In the genomic region with DNA sequence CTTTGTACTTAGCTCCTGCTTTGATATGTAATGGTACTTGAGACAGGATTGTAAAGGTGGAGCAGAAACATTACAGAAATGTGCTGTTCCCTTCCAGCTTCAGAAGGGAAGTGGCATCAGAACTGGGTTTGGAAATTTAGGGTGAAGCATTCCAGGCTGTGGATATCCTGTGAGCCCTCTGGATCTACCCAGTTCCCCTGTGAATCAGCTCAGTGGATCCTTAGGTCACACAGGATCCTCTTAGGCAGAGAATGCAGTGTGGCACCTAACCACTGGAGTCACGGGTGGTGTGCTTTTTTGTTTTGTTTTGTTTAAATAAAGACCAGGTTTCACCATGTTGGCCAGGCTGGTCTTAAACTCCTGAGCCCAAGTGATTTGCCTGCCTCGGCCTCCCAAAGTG, we compare ENCODE assay signal across 19 cellular contexts.
DNase-seq lines count a peak whose midpoint lies in the region; ATAC-seq, FAIRE-seq and TF ChIP-seq lines count a peak whose summit lies in the region.
"Had no signal": no experiment of that assay in that cellular context is flagged by ENCODE, and none has a peak within 500 bp of the region (broad histone marks: within the 10 kb centered on the region; RNA-seq: fewer than 3 reads in every experiment).

No MANE protein-coding gene starts in this region.

- POLR2A ChIA-PET in WTC11 (lab: Charles Lee): interaction anchor here (1.3 kb wide), 1 partner anchor 17 kb away, joined by 3 read pairs; no protein-coding TSS in a partner anchor

- no peak overlapping the region for H3K4me3 Mint-ChIP-seq in WTC11
- peak overlapping the region; percentile 20 for H3K4me3 Mint-ChIP-seq in neural crest cell
- H3K4me3 Mint-ChIP-seq: CD4-positive, alpha-beta T cell had no signal

- H3K4me1 Mint-ChIP-seq in WTC11 (peaks cover 84% of the 10 kb centered on the region), neural crest cell (peaks cover 52% of the 10 kb centered on the region)

- TF ChIP-seq CTCF in WTC11 (IDR thresholded peaks at IDR 0.05): no peak
- TF ChIP-seq CTCF in neural crest cell (conservative IDR thresholded peaks at IDR 0.05): no peak

- peaks cover 43% of the 10 kb centered on the region for H3K4me1 ChIP-seq in HUES48 (ENCODE audit: control insufficient read depth, insufficient read depth, low read length)
- H3K4me1 ChIP-seq: SJSA1 had no signal

- H3K9me3 Mint-ChIP-seq in WTC11: no peaks in the 10 kb centered on the region
- no peaks in the 10 kb centered on the region for H3K9me3 Mint-ChIP-seq in neural crest cell
- H3K9me3 Mint-ChIP-seq: CD4-positive, alpha-beta T cell had no signal

- H3K9me3 ChIP-seq in HUES48 (ENCODE audit: control insufficient read depth, insufficient read depth, low read length): no peaks in the 10 kb centered on the region
- H3K9me3 ChIP-seq: SJSA1 had no signal

- H3K36me3 Mint-ChIP-seq in WTC11 (peaks cover 64% of the 10 kb centered on the region), neural crest cell (ENCODE audit: low read depth) (peaks cover 19% of the 10 kb centered on the region)

- ATAC-seq in WTC11 (no peak), SK-N-SH treated with all-trans-retinoic acid at 6 μM for 48 hours (no peak)
- ATAC-seq: K562, Right ventricle myocardium inferior had no signal

- H3K9ac ChIP-seq in HUES48 (ENCODE audit: low read depth, low read length): no peak overlapping the region

- CTCF ChIA-PET in WTC11 (lab: Charles Lee): interaction anchor here (1.0 kb wide), 1 partner anchor 10 kb away, joined by 4 read pairs; no protein-coding TSS in a partner anchor

- DNase-seq in GM12891 (ENCODE audit: insufficient read length, low spot score) (no peak), WTC11 (ENCODE audit: low spot score) (no peak), neural crest cell (ENCODE audit: low read depth, low spot score) (no peak), EL (no peak), NCI-H748 treated with DMSO at 0.1 percent for 48 hours (lab: John Stamatoyannopoulos, UW) (no peak)
- DNase-seq: CD4-positive, alpha-beta T cell; COR-L47; DMS 273 treated with DMSO at 0.1 percent for 48 hours; DMS79 treated with DMSO at 0.1 percent for 48 hours; NCI-H1092 treated with DMSO at 0.1 percent for 48 hours; NCI-H1436 treated with DMSO at 0.1 percent for 48 hours; NCI-H1930; NCI-H524 treated with DMSO at 0.1 percent for 48 hours had no signal

- H3K36me3 ChIP-seq in HUES48 (ENCODE audit: control insufficient read depth, insufficient read depth, low read length): peaks cover 98% of the 10 kb centered on the region
- H3K36me3 ChIP-seq: SJSA1 had no signal

- H3K27ac ChIP-seq in HUES48 (ENCODE audit: low read depth, low read length): peak overlapping the region; percentile 43
- H3K27ac ChIP-seq: SJSA1 had no signal

- TF ChIP-seq POLR2A in GM12891 (IDR thresholded peaks at IDR 0.05; ENCODE audit: low read depth, low read length): no peak

- FAIRE-seq in GM12891 (lab: Jason Lieb, UNC): peak; percentile 20
- FAIRE-seq: H54 had no signal

- H3K4me3 ChIP-seq in HUES48 (ENCODE audit: low read depth, low read length): no peak overlapping the region
- H3K4me3 ChIP-seq: K562, SJSA1 had no signal

- H3K27me3 ChIP-seq in HUES48 (ENCODE audit: control insufficient read depth, insufficient read depth, low read length): no peaks in the 10 kb centered on the region
- H3K27me3 ChIP-seq: SJSA1 had no signal

- H3K27ac Mint-ChIP-seq in WTC11: peak overlapping the region; percentile 58
- no peak overlapping the region for H3K27ac Mint-ChIP-seq in neural crest cell (ENCODE audit: unreplicated experiment)
- H3K27ac Mint-ChIP-seq: CD4-positive, alpha-beta T cell had no signal

- H3K27me3 Mint-ChIP-seq in WTC11 (ENCODE audit: low read depth) (no peaks in the 10 kb centered on the region), neural crest cell (ENCODE audit: low read depth) (no peaks in the 10 kb centered on the region)
- H3K27me3 Mint-ChIP-seq: CD4-positive, alpha-beta T cell had no signal

TF ChIP-seq in GM12891, 5 proteins besides CTCF, POLR2A, EP300 and RAD21:
- TF ChIP-seq PAX5 (IDR thresholded peaks at IDR 0.05; ENCODE audit: insufficient read depth, low read length, severe bottlenecking): no peak
- TF ChIP-seq SPI1 (IDR thresholded peaks at IDR 0.05; ENCODE audit: low read depth, low read length): no peak
- no peak for TF ChIP-seq TAF1 (IDR thresholded peaks at IDR 0.05; ENCODE audit: low read depth, low read length)
- TF ChIP-seq POU2F2 (IDR thresholded peaks at IDR 0.05; ENCODE audit: low read depth, low read length): no peak
- TF ChIP-seq POLR2AphosphoS5 (IDR thresholded peaks at IDR 0.05; ENCODE audit: low read depth, low read length): no peak
TF ChIP-seq in GM12891: peak in this region for 0.

TF ChIP-seq in WTC11, 78 proteins besides CTCF, POLR2A, EP300 and RAD21 (continues in another document):
- no peak for TF ChIP-seq ETV6 (CRISPR knock-in tag; IDR thresholded peaks at IDR 0.05)
- TF ChIP-seq ZNF512 (CRISPR knock-in tag; IDR thresholded peaks at IDR 0.05; ENCODE audit: borderline replicate concordance): no peak
- TF ChIP-seq JUN (CRISPR knock-in tag; IDR thresholded peaks at IDR 0.05): no peak
- TF ChIP-seq ATF6 (CRISPR knock-in tag; IDR thresholded peaks at IDR 0.05): no peak
- no peak for TF ChIP-seq PRRX2 (CRISPR knock-in tag; IDR thresholded peaks at IDR 0.05)
- TF ChIP-seq FOXK1 (CRISPR knock-in tag; IDR thresholded peaks at IDR 0.05): no peak

TF ChIP-seq in SK-N-SH treated with all-trans-retinoic acid at 6 μM for 48 hours, 23 proteins besides CTCF, POLR2A, EP300 and RAD21:
- TF ChIP-seq POU6F1 (CRISPR knock-in tag; IDR thresholded peaks at IDR 0.05; ENCODE audit: borderline replicate concordance, low read depth): no peak
- TF ChIP-seq TOX (CRISPR knock-in tag; IDR thresholded peaks at IDR 0.05; ENCODE audit: borderline replicate concordance): no peak
- no peak for TF ChIP-seq ZNF70 (CRISPR knock-in tag; IDR thresholded peaks at IDR 0.05)
- TF ChIP-seq, protein P1, sequence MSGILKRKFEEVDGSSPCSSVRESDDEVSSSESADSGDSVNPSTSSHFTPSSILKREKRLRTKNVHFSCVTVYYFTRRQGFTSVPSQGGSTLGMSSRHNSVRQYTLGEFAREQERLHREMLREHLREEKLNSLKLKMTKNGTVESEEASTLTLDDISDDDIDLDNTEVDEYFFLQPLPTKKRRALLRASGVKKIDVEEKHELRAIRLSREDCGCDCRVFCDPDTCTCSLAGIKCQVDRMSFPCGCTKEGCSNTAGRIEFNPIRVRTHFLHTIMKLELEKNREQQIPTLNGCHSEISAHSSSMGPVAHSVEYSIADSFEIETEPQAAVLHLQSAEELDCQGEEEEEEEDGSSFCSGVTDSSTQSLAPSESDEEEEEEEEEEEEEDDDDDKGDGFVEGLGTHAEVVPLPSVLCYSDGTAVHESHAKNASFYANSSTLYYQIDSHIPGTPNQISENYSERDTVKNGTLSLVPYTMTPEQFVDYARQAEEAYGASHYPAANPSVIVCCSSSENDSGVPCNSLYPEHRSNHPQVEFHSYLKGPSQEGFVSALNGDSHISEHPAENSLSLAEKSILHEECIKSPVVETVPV (CRISPR knock-in tag; IDR thresholded peaks at IDR 0.05): no peak
- no peak for TF ChIP-seq RARB (CRISPR knock-in tag; IDR thresholded peaks at IDR 0.05)
- no peak for TF ChIP-seq GLIS3 (CRISPR knock-in tag; IDR thresholded peaks at IDR 0.05)
- TF ChIP-seq ZNF565 (CRISPR knock-in tag; conservative IDR thresholded peaks at IDR 0.05; ENCODE audit: low read depth): no peak
- TF ChIP-seq ZC3H10 (CRISPR knock-in tag; IDR thresholded peaks at IDR 0.05): no peak
- TF ChIP-seq TCF4 (CRISPR knock-in tag; IDR thresholded peaks at IDR 0.05; ENCODE audit: borderline replicate concordance): no peak
- TF ChIP-seq ZFP30 (CRISPR knock-in tag; IDR thresholded peaks at IDR 0.05): no peak
- TF ChIP-seq CSDC2 (CRISPR knock-in tag; IDR thresholded peaks at IDR 0.05): no peak
- no peak for TF ChIP-seq ESRRG (CRISPR knock-in tag; IDR thresholded peaks at IDR 0.05)
- TF ChIP-seq SNAI2 (CRISPR knock-in tag; IDR thresholded peaks at IDR 0.05): no peak
